Comparison of ENCODE assay signal across 9 cellular contexts in genomic region chr11:16902979-16903378, GRCh38.
A peak's percentile ranks its signal among the peaks of the same experiment; 100 is the strongest.
DNase-seq lines count a peak whose midpoint lies in the region; ATAC-seq and TF ChIP-seq lines count a peak whose summit lies in the region.
"Had no signal": no experiment of that assay in that cellular context is flagged by ENCODE, and none has a peak within 500 bp of the region (broad histone marks: within the 10 kb centered on the region; RNA-seq: fewer than 3 reads in every experiment).

No MANE protein-coding gene starts in this region.

- H3K9me3 Mint-ChIP-seq in MCF 10A (ENCODE audit: unreplicated experiment) (no peaks in the 10 kb centered on the region), WTC11 (peaks cover 6% of the 10 kb centered on the region)

- no TSS peak for BruUV-seq in MCF 10A (replicated peaks; lab: Mats Ljungman, UMichigan)

- no peak overlapping the region for H3K4me3 ChIP-seq in breast epithelium
- H3K4me3 ChIP-seq in subcutaneous abdominal adipose tissue (ENCODE audit: low read depth in 1 of 5, low read length in 5 of 5) = no peak overlapping the region

- H3K36me3 Mint-ChIP-seq in MCF 10A (ENCODE audit: insufficient read depth, unreplicated experiment) (peaks cover 6% of the 10 kb centered on the region), WTC11 (peaks cover 4% of the 10 kb centered on the region)

- H3K27ac ChIP-seq in breast epithelium = no peak overlapping the region
- peak overlapping the region; percentile 1 for H3K27ac ChIP-seq in subcutaneous abdominal adipose tissue (ENCODE audit: low read depth, low read length)

- in situ Hi-C loops in ACHN (cut with HindIII; ENCODE audit: low pct_ligation_motif_present, low pct_unique_long_range_greater_than_20kb, low sequenced_read_pairs) = no loop called here

- H3K36me3 ChIP-seq in breast epithelium (no peaks in the 10 kb centered on the region), subcutaneous abdominal adipose tissue (ENCODE audit: control insufficient read depth in 5 of 5, insufficient read depth in 5 of 5, low read length in 5 of 5) (no peaks in the 10 kb centered on the region)

- H3K27me3 ChIP-seq in breast epithelium = no peaks in the 10 kb centered on the region
- no peaks in the 10 kb centered on the region for H3K27me3 ChIP-seq in subcutaneous abdominal adipose tissue (ENCODE audit: control insufficient read depth in 5 of 5, insufficient read depth in 4 of 5, low read length in 5 of 5)

- TF ChIP-seq CTCF in MCF 10A (IDR thresholded peaks at IDR 0.05; ENCODE audit: unreplicated experiment) (no peak), breast epithelium (IDR thresholded peaks at IDR 0.05) (no peak), WTC11 (IDR thresholded peaks at IDR 0.05) (no peak)

- H3K27ac Mint-ChIP-seq in MCF 10A (ENCODE audit: low read depth, unreplicated experiment) = peak overlapping the region; percentile 61
- H3K27ac Mint-ChIP-seq in WTC11 = no peak overlapping the region

- peaks cover 25% of the 10 kb centered on the region for H3K4me1 Mint-ChIP-seq in MCF 10A (ENCODE audit: insufficient read depth, unreplicated experiment)
- peaks cover 21% of the 10 kb centered on the region for H3K4me1 Mint-ChIP-seq in WTC11

- no peak for TF ChIP-seq POLR2A in breast epithelium (IDR thresholded peaks at IDR 0.05)

- H3K9ac ChIP-seq in subcutaneous abdominal adipose tissue (ENCODE audit: low read length in 5 of 5) = no peak overlapping the region

- ATAC-seq in HG02884 (IDR thresholded peaks at IDR 0.05; ENCODE audit: unreplicated experiment) (peak; percentile 61), WTC11 (no peak)

- intact Hi-C loops in MCF 10A (cut with micrococcal nuclease) = loop anchor here (2.0 kb wide), 1 partner anchor 22 kb away; no protein-coding TSS in a partner anchor
- intact Hi-C loops in breast epithelium (cut with DNase I; ENCODE audit: low total_unique reads) = no loop called here

- CTCF ChIA-PET in MCF 10A (lab: Yijun Ruan, JAX) (interaction anchor here (1.0 to 1.2 kb wide), 4 partner anchors 20 to 83 kb away, joined by 3 to 4 read pairs (median 4); no protein-coding TSS in a partner anchor), WTC11 (lab: Charles Lee) (no interaction called here)

- H3K4me1 ChIP-seq in breast epithelium (no peaks in the 10 kb centered on the region), subcutaneous abdominal adipose tissue (ENCODE audit: control insufficient read depth in 5 of 5, insufficient read depth in 5 of 5, low read length in 5 of 5) (peaks cover 0 to 24% (median 0%) of the 10 kb centered on the region in 5 donors)

- H3K27me3 Mint-ChIP-seq in MCF 10A (ENCODE audit: insufficient read depth, unreplicated experiment) (no peaks in the 10 kb centered on the region), WTC11 (ENCODE audit: low read depth) (peaks cover 25% of the 10 kb centered on the region)

- POLR2A ChIA-PET in MCF 10A (lab: Yijun Ruan, JAX) (interaction anchor here (0.6 to 1.7 kb wide), 9 partner anchors 8 to 391 kb away, joined by 3 to 9 read pairs (median 3); no protein-coding TSS in a partner anchor), WTC11 (lab: Charles Lee) (no interaction called here)

- H3K9me3 ChIP-seq in breast epithelium (no peaks in the 10 kb centered on the region), subcutaneous abdominal adipose tissue (ENCODE audit: control insufficient read depth in 5 of 5, low read length in 5 of 5) (no peaks in the 10 kb centered on the region)

- DNase-seq in MCF 10A (ENCODE audit: unreplicated experiment) (no peak), breast epithelium (ENCODE audit: low spot score in 2 of 2) (no peak), SW480 (ENCODE audit: low spot score) (peak; percentile 39), ACHN (no peak), NCI-H446 (lab: John Stamatoyannopoulos, UW) (no peak), WTC11 (ENCODE audit: low spot score) (no peak)
- DNase-seq: NCI-H1436 treated with DMSO at 0.1 percent for 48 hours had no signal

- H3K4me3 Mint-ChIP-seq in MCF 10A (ENCODE audit: unreplicated experiment) (no peak overlapping the region), WTC11 (no peak overlapping the region)

TF ChIP-seq in WTC11, 78 proteins besides CTCF, POLR2A, EP300 and RAD21:
- TF ChIP-seq OVOL2 (CRISPR knock-in tag; IDR thresholded peaks at IDR 0.05; ENCODE audit: borderline replicate concordance) (no peak), CREM (CRISPR knock-in tag; IDR thresholded peaks at IDR 0.05) (no peak), MAX (CRISPR knock-in tag; IDR thresholded peaks at IDR 0.05) (no peak), ZNF219 (CRISPR knock-in tag; IDR thresholded peaks at IDR 0.05; ENCODE audit: borderline replicate concordance) (no peak), ZNF317 (CRISPR knock-in tag; IDR thresholded peaks at IDR 0.05; ENCODE audit: borderline replicate concordance, low read depth) (no peak), SMAD4 (CRISPR knock-in tag; IDR thresholded peaks at IDR 0.05) (no peak), ERG (CRISPR knock-in tag; IDR thresholded peaks at IDR 0.05) (no peak)
